4 cellular contexts compared by ENCODE assay signal in genomic region chrX:24340501-24340900, GRCh38. TPM values are rescaled to one million over a fixed set of nuclear protein-coding genes. Genes with fewer than 3 reads are reported as not detected.
"Had no signal": no experiment of that assay in that cellular context is flagged by ENCODE, and none has a peak within 500 bp of the region (broad histone marks: within the 10 kb centered on the region; RNA-seq: fewer than 3 reads in every experiment).

No MANE protein-coding gene starts in this region.

- ATAC-seq: GM12878 had no signal

- DNase-seq: GDM1, GF-D8 had no signal

- H3K4me3 ChIP-seq: GM12878 had no signal

RNA-seq across cellular contexts. Expression of gene SUPT20HL1, which starts 19.9 kb away (rescaled TPM):
- total RNA-seq: G401, GM12878 had no signal
- polyA plus RNA-seq: GM12878 had no signal

RNA-seq across cellular contexts. Expression of gene SUPT20HL2, which starts 26.6 kb away (rescaled TPM):
- total RNA-seq: G401, GM12878 had no signal
- polyA plus RNA-seq: GM12878 had no signal
